ENCODE assay signal across 8 cellular contexts in the genomic region with DNA sequence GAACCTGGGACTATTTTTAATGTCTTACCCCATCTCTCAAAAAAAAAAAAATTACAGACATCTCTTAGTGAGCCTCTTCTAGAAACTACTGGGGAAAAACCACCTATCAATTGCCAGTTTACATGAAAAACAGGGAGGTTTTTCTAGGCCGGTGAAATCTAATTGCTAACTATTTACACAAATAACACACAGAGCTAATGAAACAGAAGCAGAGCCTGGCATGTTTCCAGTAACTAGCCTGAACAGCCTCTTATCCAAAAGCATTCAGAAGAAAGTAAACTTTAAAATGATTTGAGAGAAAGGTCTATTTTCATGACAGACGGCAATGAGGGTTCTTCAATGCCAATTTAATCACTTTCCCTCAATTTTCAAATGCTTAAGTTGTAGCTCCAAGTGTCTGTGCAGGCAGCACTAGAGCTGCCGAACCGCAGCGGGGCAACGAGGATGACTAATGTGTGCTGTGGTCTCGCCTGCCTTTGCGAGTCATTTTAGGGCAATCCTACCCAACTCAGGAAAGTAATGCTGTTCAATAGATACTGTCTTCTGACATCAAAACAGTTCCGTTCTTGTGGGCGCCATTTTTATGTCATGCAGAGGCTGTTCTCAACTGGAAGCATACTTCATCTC.
A peak's percentile ranks its signal among the peaks of the same experiment; 100 is the strongest.
DNase-seq lines count a peak whose midpoint lies in the region; ATAC-seq lines count a peak whose summit lies in the region.

No MANE protein-coding gene starts in this region.

- no peaks in the 10 kb centered on the region for H3K9me3 Mint-ChIP-seq in activated CD8-positive, alpha-beta memory T cell treated with anti-CD3 and anti-CD28 coated beads, Interleukin-2, amount 10 ng/mL, durations not matched to agents 7 days and 5 days (ENCODE audit: low read depth)

- ATAC-seq in activated CD8-positive, alpha-beta memory T cell treated with anti-CD3 and anti-CD28 coated beads, Interleukin-2, amount 10 ng/mL, durations not matched to agents 7 days and 5 days: peak; percentile 96
- ATAC-seq in HG03280 (IDR thresholded peaks at IDR 0.05; ENCODE audit: unreplicated experiment) (no peak), HG03378 (IDR thresholded peaks at IDR 0.05; ENCODE audit: unreplicated experiment) (no peak)

- H3K36me3 Mint-ChIP-seq in activated CD8-positive, alpha-beta memory T cell treated with anti-CD3 and anti-CD28 coated beads, Interleukin-2, amount 10 ng/mL, durations not matched to agents 7 days and 5 days: peaks cover 28% of the 10 kb centered on the region

- H3K4me3 Mint-ChIP-seq in activated CD8-positive, alpha-beta memory T cell treated with anti-CD3 and anti-CD28 coated beads, Interleukin-2, amount 10 ng/mL, durations not matched to agents 7 days and 5 days: no peak overlapping the region

- DNase-seq in COR-L47 (lab: John Stamatoyannopoulos, UW) (peak; percentile 77), NCI-H1694 (lab: John Stamatoyannopoulos, UW) (peak; percentile 80), medulla oblongata (ENCODE audit: extremely low spot score) (peak; percentile 43), NCI-H82 (lab: John Stamatoyannopoulos, UW) (no peak), posterior vena cava (ENCODE audit: low spot score) (no peak)
- DNase-seq in activated CD8-positive, alpha-beta memory T cell treated with anti-CD3 and anti-CD28 coated beads, Interleukin-2, amount 10 ng/mL, durations not matched to agents 7 days and 5 days: peak; percentile 82

- H3K27ac Mint-ChIP-seq in activated CD8-positive, alpha-beta memory T cell treated with anti-CD3 and anti-CD28 coated beads, Interleukin-2, amount 10 ng/mL, durations not matched to agents 7 days and 5 days: peak overlapping the region; percentile 63

- intact Hi-C loops in posterior vena cava (cut with DNase I): no loop called here

- peaks cover 20% of the 10 kb centered on the region for H3K4me1 Mint-ChIP-seq in activated CD8-positive, alpha-beta memory T cell treated with anti-CD3 and anti-CD28 coated beads, Interleukin-2, amount 10 ng/mL, durations not matched to agents 7 days and 5 days

- CTCF ChIA-PET in activated CD8-positive, alpha-beta memory T cell treated with anti-CD3 and anti-CD28 coated beads, Interleukin-2, amount 10 ng/mL, durations not matched to agents 7 days and 5 days (lab: Charles Lee): interaction anchor here (0.6 to 10.9 kb wide), 5 partner anchors 9 to 109 kb away, joined by 3 to 158 read pairs (median 4); no protein-coding TSS in a partner anchor

- H3K27me3 Mint-ChIP-seq in activated CD8-positive, alpha-beta memory T cell treated with anti-CD3 and anti-CD28 coated beads, Interleukin-2, amount 10 ng/mL, durations not matched to agents 7 days and 5 days: no peaks in the 10 kb centered on the region

Comparison
In these comparisons a context has a peak if more than half of its experiments do, and no peak if none do; other contexts are left out.
1. DNase-seq: peak in COR-L47 (single experiment), NCI-H1694 (single experiment), activated CD8-positive, alpha-beta memory T cell treated with anti-CD3 and anti-CD28 coated beads, Interleukin-2, amount 10 ng/mL, durations not matched to agents 7 days and 5 days (single experiment) and medulla oblongata (single experiment); none in NCI-H82 (single experiment) and posterior vena cava (single experiment).